In the genomic region with DNA sequence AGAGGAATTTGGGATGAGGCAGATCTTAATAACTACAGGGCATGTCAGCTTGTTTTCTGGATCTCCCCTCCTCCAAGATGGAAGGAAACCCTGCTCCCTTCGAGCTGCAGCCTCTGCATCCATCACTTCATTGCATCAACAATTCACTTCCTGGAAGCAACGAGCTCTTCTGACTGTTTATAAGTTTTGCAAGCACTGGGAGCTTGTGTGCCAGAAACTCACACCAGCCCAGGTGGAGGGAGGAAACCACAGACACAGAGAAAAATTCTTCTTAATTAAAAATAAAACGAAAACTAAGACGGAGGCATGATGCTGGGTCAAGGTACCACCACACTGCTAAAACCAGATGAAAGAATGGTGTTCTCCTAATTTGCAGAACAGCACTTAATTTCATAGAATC, we compare ENCODE assay signal across 9 cellular contexts. TPM values are rescaled to one million over a fixed set of nuclear protein-coding genes. Genes with fewer than 3 reads are reported as not detected.
DNase-seq lines count a peak whose midpoint lies in the region; ATAC-seq and TF ChIP-seq lines count a peak whose summit lies in the region.
"Had no signal": no experiment of that assay in that cellular context is flagged by ENCODE, and none has a peak within 500 bp of the region (broad histone marks: within the 10 kb centered on the region; RNA-seq: fewer than 3 reads in every experiment).

No MANE protein-coding gene starts in this region.

- WGBS in heart left ventricle, 4 donors, result 25 to 35% (median 28%) methylated on average over 4 of the region's 4 CpGs
- 0 to 3% methylated on average over 4 of the region's 4 CpGs for WGBS in gastroesophageal sphincter (ENCODE audit: low coverage in 1 of 2), 2 donors

- DNase-seq in heart left ventricle, result no peak
- no peak for DNase-seq in left cardiac atrium
- peak; percentile 51 for DNase-seq in SKM-1 (lab: John Stamatoyannopoulos, UW; ENCODE audit: unreplicated experiment)
- no peak for DNase-seq in uterus
- no peak for DNase-seq in GM20000 (ENCODE audit: low spot score)
- no peak for DNase-seq in HT-29 (ENCODE audit: low spot score)
- no peak for DNase-seq in medulla oblongata (ENCODE audit: extremely low spot score)
- DNase-seq: DMS79 had no signal

- intact Hi-C loops in heart left ventricle (cut with DNase I), result no loop called here
- intact Hi-C loops in left cardiac atrium (cut with DNase I), result no loop called here
- intact Hi-C loops in uterus (cut with DNase I; ENCODE audit: low total_unique reads), result no loop called here

- H3K4me3 ChIP-seq in heart left ventricle, result no peak overlapping the region
- no peak overlapping the region for H3K4me3 ChIP-seq in gastroesophageal sphincter
- H3K4me3 ChIP-seq in uterus, result no peak overlapping the region

- no peak for TF ChIP-seq EP300 in gastroesophageal sphincter (IDR thresholded peaks at IDR 0.05)

- H3K27ac ChIP-seq in heart left ventricle (peak overlapping the region in 10 of 12 donors; percentile 6 to 98 (median 32)), gastroesophageal sphincter (peak overlapping the region; percentile 32 to 99 (median 86)), uterus (peak overlapping the region; percentile 60 to 61)

- H3K4me1 ChIP-seq in heart left ventricle, result peaks cover 14 to 97% (median 81%) of the 10 kb centered on the region in 12 donors
- peaks cover 39 to 100% (median 62%) of the 10 kb centered on the region in 3 donors for H3K4me1 ChIP-seq in gastroesophageal sphincter
- H3K4me1 ChIP-seq in uterus, result peaks cover 5 to 14% of the 10 kb centered on the region in 2 donors

- peak in 1 of 4 donors; percentile 19 for ATAC-seq in heart left ventricle
- no peak for ATAC-seq in left cardiac atrium
- ATAC-seq in gastroesophageal sphincter, result peak; percentile 56

- TF ChIP-seq POLR2A in heart left ventricle (IDR thresholded peaks at IDR 0.05) (no peak), gastroesophageal sphincter (IDR thresholded peaks at IDR 0.05) (no peak), uterus (IDR thresholded peaks at IDR 0.05) (no peak)

- no peaks in the 10 kb centered on the region for H3K36me3 ChIP-seq in heart left ventricle
- no peaks in the 10 kb centered on the region for H3K36me3 ChIP-seq in gastroesophageal sphincter
- no peaks in the 10 kb centered on the region for H3K36me3 ChIP-seq in uterus

- TF ChIP-seq CTCF in heart left ventricle (IDR thresholded peaks at IDR 0.05) (no peak), gastroesophageal sphincter (IDR thresholded peaks at IDR 0.05) (no peak), uterus (IDR thresholded peaks at IDR 0.05) (no peak), GM20000 (IDR thresholded peaks at IDR 0.05; ENCODE audit: extremely low read depth, missing control alignments) (no peak)

- no peaks in the 10 kb centered on the region for H3K27me3 ChIP-seq in heart left ventricle
- H3K27me3 ChIP-seq in gastroesophageal sphincter, result no peaks in the 10 kb centered on the region
- H3K27me3 ChIP-seq in uterus, result no peaks in the 10 kb centered on the region

- H3K9me3 ChIP-seq in heart left ventricle, result no peaks in the 10 kb centered on the region
- no peaks in the 10 kb centered on the region for H3K9me3 ChIP-seq in gastroesophageal sphincter
- no peaks in the 10 kb centered on the region for H3K9me3 ChIP-seq in uterus

RNA-seq across cellular contexts. Expression of gene LRIG1, which starts 10.6 kb away (rescaled TPM):
- total RNA-seq in heart left ventricle, result 100 to 1,000 TPM in 4 of 9 donors, 10 to 100 TPM in 5; 71.0 to 161 (median 98.3) TPM
- 10 to 100 TPM; 42.3 to 52.9 TPM for polyA plus RNA-seq in heart left ventricle
- total RNA-seq in left cardiac atrium, result 100 to 1,000 TPM in 1 of 2 donors, 10 to 100 TPM in 1; 88.8 to 115 TPM
- 100 to 1,000 TPM; 104 to 217 (median 157) TPM for total RNA-seq in gastroesophageal sphincter
- 100 to 1,000 TPM in 2 of 4 donors, 10 to 100 TPM in 2; 20.9 to 108 (median 69.6) TPM for total RNA-seq in uterus
- total RNA-seq in HT-29 (2014; rRNA removed; shearing (Covaris generic)), result 24.0 and 25.2 TPM in 2 replicates

Comparison
In these comparisons a context has a peak if more than half of its experiments do, and no peak if none do; other contexts are left out.
1. H3K27ac ChIP-seq: peak in every context shown above with its lines; median percentile 86 in gastroesophageal sphincter; 60 in uterus; 32 in heart left ventricle.